ENCODE assay signal across 19 cellular contexts in the genomic region with DNA sequence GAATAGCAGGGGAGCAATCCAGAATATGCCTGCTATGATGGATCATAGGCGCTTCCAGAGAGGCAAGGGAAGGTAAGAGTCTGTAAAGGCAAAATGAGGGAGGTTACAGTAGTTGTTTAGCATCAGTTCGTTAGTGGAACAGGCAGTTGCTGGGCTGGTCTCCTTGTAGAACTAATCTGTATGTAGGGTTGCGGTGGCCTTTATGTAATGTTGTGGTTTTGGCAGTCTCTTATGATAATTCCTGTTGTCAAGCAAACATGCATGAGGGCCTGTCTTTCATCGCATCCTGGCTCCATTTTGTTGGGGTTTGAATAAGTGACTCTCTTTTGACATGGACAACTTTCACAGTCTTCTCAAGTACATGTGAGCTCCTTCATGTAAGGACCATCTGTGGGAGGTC.
"Had no signal": no experiment of that assay in that cellular context is flagged by ENCODE, and none has a peak within 500 bp of the region (broad histone marks: within the 10 kb centered on the region; RNA-seq: fewer than 3 reads in every experiment).

No MANE protein-coding gene starts in this region.

- H3K4me1 ChIP-seq: colonic mucosa, lower lobe of right lung, thyroid gland had no signal

- H3K27me3 ChIP-seq: colonic mucosa, foreskin keratinocyte, thyroid gland had no signal

- H3K9me3 ChIP-seq: colonic mucosa, lower lobe of right lung, thyroid gland had no signal

- FAIRE-seq: urothelium cell line had no signal

- H3K36me3 ChIP-seq: colonic mucosa, lower lobe of right lung, thyroid gland had no signal

- H3K27ac ChIP-seq: colonic mucosa, epithelial cell of prostate, foreskin keratinocyte, lower lobe of right lung, thyroid gland had no signal

- DNase-seq: activated CD4-positive, alpha-beta T cell treated with anti-CD3 and anti-CD28 coated beads, Interleukin-2, amount 10 ng/mL, durations not matched to agents 24 days and 14 days; activated CD8-positive, alpha-beta memory T cell treated with anti-CD3 and anti-CD28 coated beads, Interleukin-2, amount 50 U/mL, for 4 hours; activated naive CD4-positive, alpha-beta T cell treated with anti-CD3 and anti-CD28 coated beads for 36 hours; activated T-cell treated with anti-CD3 and anti-CD28 coated beads, Interleukin-2, amount 50 U/mL, for 4 hours; anterior cingulate cortex; colonic mucosa; endodermal cell; foreskin keratinocyte; hippocampal formation; islet precursor cell; left colon; lower lobe of right lung; stimulated activated CD4-positive, alpha-beta T cell treated with anti-CD3 and anti-CD28 coated beads, Interleukin-12 subunit alpha, Interleukin-12 subunit beta, amount 100 ng/mL, for 4 hours; stimulated activated CD4-positive, alpha-beta T cell treated with anti-CD3 and anti-CD28 coated beads, Interleukin-1b, Interleukin-23, amount 100 ng/mL, for 48 hours; stimulated activated CD8-positive, alpha-beta memory T cell treated with anti-CD3 and anti-CD28 coated beads, Interleukin-4, amount 100 ng/mL, for 48 hours; T-helper 9 cell; thyroid gland had no signal

- ATAC-seq: activated T-cell treated with anti-CD3 and anti-CD28 coated beads, Interleukin-2, amount 50 U/mL, for 4 hours; foreskin keratinocyte; left colon; lower lobe of right lung had no signal

- H3K4me3 ChIP-seq: colonic mucosa, lower lobe of right lung, thyroid gland had no signal
